ENCODE assay signal across 1 cellular context in genomic region chr1:184773762-184774320, GRCh38.
A peak's percentile ranks its signal among the peaks of the same experiment; 100 is the strongest.
TF ChIP-seq lines count a peak whose summit lies in the region.

No MANE protein-coding gene starts in this region.

TF ChIP-seq in K562, 482 proteins besides CTCF, POLR2A, EP300 and RAD21 (continued from another document):
- TF ChIP-seq NELFE (IDR thresholded peaks at IDR 0.05; ENCODE audit: insufficient read depth, insufficient read length) (no peak), LCOR (CRISPR knock-in tag; IDR thresholded peaks at IDR 0.05) (no peak), U2AF2 (optimal IDR thresholded peaks at IDR 0.05; ENCODE audit: low read depth, low read length) (no peak), ZNF592 (IDR thresholded peaks at IDR 0.05) (peak; percentile 62), HMBOX1 (IDR thresholded peaks at IDR 0.05) (no peak), HNRNPUL1 (IDR thresholded peaks at IDR 0.05; ENCODE audit: low read length) (no peak), CXXC5 (CRISPR knock-in tag; IDR thresholded peaks at IDR 0.05) (0 out of 2 replicates have a peak, but pooled peaks have one; percentile 25), ZNF551 (CRISPR knock-in tag; IDR thresholded peaks at IDR 0.05) (no peak), ZNF583 (CRISPR knock-in tag; IDR thresholded peaks at IDR 0.05) (no peak), PTBP1 (IDR thresholded peaks at IDR 0.05; ENCODE audit: low read depth, low read length) (no peak), PHF8 (IDR thresholded peaks at IDR 0.05; ENCODE audit: borderline replicate concordance, low read length) (no peak), GTF2E2 (tag; IDR thresholded peaks at IDR 0.05) (no peak), ZNF407 (IDR thresholded peaks at IDR 0.05; ENCODE audit: low read depth) (no peak), CBX3 (IDR thresholded peaks at IDR 0.05; ENCODE audit: borderline replicate concordance in 1 of 2, low read length in 2 of 2) (peak in 1 of 2 experiments; percentile 12; a peak in 1 of 3 replicates), KAT2B (IDR thresholded peaks at IDR 0.05; ENCODE audit: low read depth, low read length) (no peak)
